In the genomic region with DNA sequence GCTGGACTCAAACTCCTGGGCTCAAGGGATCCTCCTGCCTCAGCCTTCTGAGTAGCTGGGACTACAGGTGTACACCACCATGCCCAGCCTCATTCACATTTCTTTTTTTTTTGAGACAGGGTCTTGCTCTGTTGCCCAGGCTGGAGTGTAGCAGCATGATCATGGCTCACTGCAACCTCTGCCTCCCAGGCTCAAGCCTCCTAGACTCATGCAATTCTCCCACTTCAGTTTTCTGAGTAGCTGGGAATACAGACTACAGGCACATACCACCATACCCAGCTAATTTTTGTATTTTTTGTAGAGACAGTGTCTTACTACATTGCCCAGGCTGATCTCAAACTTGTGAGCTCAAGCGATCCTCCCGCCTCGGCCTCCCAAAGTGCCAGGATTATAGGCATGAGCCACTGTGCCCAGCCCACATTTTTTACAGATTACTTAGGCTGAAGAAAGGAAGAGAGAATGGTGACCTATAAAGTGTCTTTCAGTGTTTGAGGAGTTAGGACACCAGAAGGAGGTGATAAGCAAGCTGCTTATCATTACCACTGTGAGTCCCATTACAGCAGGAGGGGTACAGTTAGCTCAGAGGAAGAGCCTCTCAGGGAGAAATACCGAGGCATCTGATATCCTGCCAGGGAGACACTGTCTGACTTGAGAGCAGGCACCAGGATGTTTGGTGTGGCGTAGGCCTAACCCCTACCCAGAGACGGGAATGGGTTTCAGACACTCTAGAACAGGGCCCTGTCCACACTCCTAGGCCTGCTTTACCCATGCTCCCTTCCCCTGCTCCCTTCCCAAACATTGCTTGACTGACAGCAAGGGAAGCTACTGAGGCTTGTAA, we compare ENCODE assay signal across 1 cellular context.
TF ChIP-seq lines count a peak whose summit lies in the region.

No MANE protein-coding gene starts in this region.

TF ChIP-seq in IMR-90, 13 proteins besides CTCF, POLR2A, EP300 and RAD21:
- no peak for TF ChIP-seq MAFK (IDR thresholded peaks at IDR 0.05; ENCODE audit: low read depth, low read length)
- no peak for TF ChIP-seq SMC3 (IDR thresholded peaks at IDR 0.05; ENCODE audit: low read depth, low read length)
- TF ChIP-seq CHD1 (IDR thresholded peaks at IDR 0.05; ENCODE audit: low read depth, low read length) = no peak
- no peak for TF ChIP-seq MAZ (IDR thresholded peaks at IDR 0.05; ENCODE audit: borderline replicate concordance, low read depth, low read length)
- TF ChIP-seq, protein P1, sequence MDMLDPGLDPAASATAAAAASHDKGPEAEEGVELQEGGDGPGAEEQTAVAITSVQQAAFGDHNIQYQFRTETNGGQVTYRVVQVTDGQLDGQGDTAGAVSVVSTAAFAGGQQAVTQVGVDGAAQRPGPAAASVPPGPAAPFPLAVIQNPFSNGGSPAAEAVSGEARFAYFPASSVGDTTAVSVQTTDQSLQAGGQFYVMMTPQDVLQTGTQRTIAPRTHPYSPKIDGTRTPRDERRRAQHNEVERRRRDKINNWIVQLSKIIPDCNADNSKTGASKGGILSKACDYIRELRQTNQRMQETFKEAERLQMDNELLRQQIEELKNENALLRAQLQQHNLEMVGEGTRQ (IDR thresholded peaks at IDR 0.05; ENCODE audit: low read depth, low read length) = no peak
- TF ChIP-seq CEBPB (IDR thresholded peaks at IDR 0.05; ENCODE audit: low read depth, low read length) = no peak
- TF ChIP-seq RFX5 (IDR thresholded peaks at IDR 0.05; ENCODE audit: low read depth, low read length) = no peak
